In the genomic region with DNA sequence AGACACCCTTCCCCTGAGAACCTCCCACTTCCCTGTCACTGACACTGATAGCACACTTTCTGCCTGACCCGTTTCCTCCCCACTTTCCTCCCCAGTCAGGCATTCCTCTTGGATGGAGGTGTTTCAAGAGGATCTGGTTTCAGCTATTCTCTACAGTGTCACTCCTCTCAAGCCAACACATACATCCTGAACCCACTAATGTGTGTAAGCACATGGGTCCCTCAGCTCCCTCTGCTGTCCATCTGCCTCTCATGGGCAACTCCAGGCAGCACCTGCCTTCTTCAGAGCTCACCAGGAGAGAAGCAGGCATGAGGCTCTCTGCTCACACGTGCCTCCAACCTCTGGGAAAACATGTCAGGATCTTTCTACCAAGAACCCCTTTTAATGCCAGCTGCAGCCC, we compare ENCODE assay signal across 10 cellular contexts.
DNase-seq lines count a peak whose midpoint lies in the region; ATAC-seq, FAIRE-seq and TF ChIP-seq lines count a peak whose summit lies in the region.
"Had no signal": no experiment of that assay in that cellular context is flagged by ENCODE, and none has a peak within 500 bp of the region (broad histone marks: within the 10 kb centered on the region; RNA-seq: fewer than 3 reads in every experiment).

No MANE protein-coding gene starts in this region.

- ATAC-seq in left ventricle myocardium superior (peak; percentile 30), HG03159 (IDR thresholded peaks at IDR 0.05; ENCODE audit: unreplicated experiment) (peak; percentile 66), GM12878 (peak; percentile 74), GM18505 (IDR thresholded peaks at IDR 0.05; ENCODE audit: unreplicated experiment) (no peak)

- intact Hi-C loops in left ventricle myocardium superior (cut with micrococcal nuclease) (no loop called here), cardiac septum (cut with DNase I) (loop anchor here (10.0 kb wide), 1 partner anchor 314 kb away; no protein-coding TSS in a partner anchor), GM12878 (cut with micrococcal nuclease; ENCODE audit: unreplicated experiment) (loop anchor here (5.0 kb wide), 1 partner anchor 462 kb away; no protein-coding TSS in a partner anchor)

- TF ChIP-seq CTCF in GM12878 (IDR thresholded peaks at IDR 0.05 in 2 of 3, conservative IDR thresholded peaks at IDR 0.05 in 1 of 3; ENCODE audit: control insufficient read depth in 2 of 3, extremely low read depth in 1 of 3, insufficient read depth in 1 of 3, low read depth in 3 of 3, low read length in 3 of 3) (peak in 2 of 3 experiments; percentile 23 to 24; a peak in 2 of 6 replicates), MM.1S (IDR thresholded peaks at IDR 0.05; ENCODE audit: low read length) (no peak)

- BruUV-seq in GM12878 (replicated peaks; lab: Mats Ljungman, UMichigan): no TSS peak

- TF ChIP-seq POLR2A in GM12878 (IDR thresholded peaks at IDR 0.05; ENCODE audit: low read depth, low read length): no peak
- TF ChIP-seq POLR2A in GM18505 (IDR thresholded peaks at IDR 0.05; ENCODE audit: borderline replicate concordance, extremely low read depth, insufficient read depth, insufficient read length): no peak

- POLR2A ChIA-PET in GM12878 (lab: Charles Lee): no interaction called here

- H3F3A ChIP-seq in MM.1S (ENCODE audit: insufficient read depth, low read length): no peaks in the 10 kb centered on the region

- no peaks in the 10 kb centered on the region for H4K20me1 ChIP-seq in GM12878 (ENCODE audit: control insufficient read depth, insufficient read depth)
- no peaks in the 10 kb centered on the region for H4K20me1 ChIP-seq in MM.1S (ENCODE audit: insufficient read depth, low read length)
- H4K20me1 ChIP-seq: BLaER1 treated with 17β-estradiol and CSF1 and Interleukin-3, amounts not matched to agents 10 nM and 100 nM had no signal

- H3K4me1 ChIP-seq in GM12878 (ENCODE audit: control insufficient read depth, insufficient read depth, low read length): no peaks in the 10 kb centered on the region
- no peaks in the 10 kb centered on the region for H3K4me1 ChIP-seq in MM.1S (ENCODE audit: low read length)
- H3K4me1 ChIP-seq: BLaER1 treated with 17β-estradiol and CSF1 and Interleukin-3, amounts not matched to agents 10 nM and 100 nM; SJCRH30 had no signal

- CTCF ChIA-PET in GM12878 (lab: Yijun Ruan, JAX): no interaction called here

- H3K4me2 ChIP-seq in GM12878 (ENCODE audit: control insufficient read depth, insufficient read depth) (no peak overlapping the region), MM.1S (ENCODE audit: low read depth, low read length) (no peak overlapping the region)
- H3K4me2 ChIP-seq: BLaER1 treated with 17β-estradiol and CSF1 and Interleukin-3, amounts not matched to agents 10 nM and 100 nM had no signal

- H2AFZ ChIP-seq in GM12878 (ENCODE audit: control insufficient read depth, low read depth, low read length): no peak overlapping the region
- no peak overlapping the region for H2AFZ ChIP-seq in MM.1S (ENCODE audit: low read length)

- in situ Hi-C loops in GM12878 (cut with MboI): no loop called here

- no peaks in the 10 kb centered on the region for H3K9me2 ChIP-seq in MM.1S (replicated peaks; ENCODE audit: insufficient read depth, low read length)

- DNase-seq in left ventricle myocardium superior: no peak
- DNase-seq in cardiac septum (ENCODE audit: low spot score): no peak
- peak; percentile 1 for DNase-seq in GM12878 (ENCODE audit: low read depth, low spot score)
- no peak for DNase-seq in SW 1271 (lab: John Stamatoyannopoulos, UW)
- no peak for DNase-seq in DMS79 (lab: John Stamatoyannopoulos, UW)
- no peak for DNase-seq in MM.1S

- no peaks in the 10 kb centered on the region for H3K9me3 ChIP-seq in GM12878 (replicated peaks; ENCODE audit: control insufficient read depth, insufficient read depth, low read length)
- H3K9me3 ChIP-seq in MM.1S (replicated peaks; ENCODE audit: insufficient read depth, low read length): no peaks in the 10 kb centered on the region
- H3K9me3 ChIP-seq: BLaER1 treated with 17β-estradiol and CSF1 and Interleukin-3, amounts not matched to agents 10 nM and 100 nM; SJCRH30 had no signal

- H3K4me3 ChIP-seq in GM12878 (no peak overlapping the region), MM.1S (ENCODE audit: low read length) (no peak overlapping the region)
- H3K4me3 ChIP-seq: BLaER1 treated with 17β-estradiol and CSF1 and Interleukin-3, amounts not matched to agents 10 nM and 100 nM; SJCRH30 had no signal

- H3K27me3 ChIP-seq in GM12878 (replicated peaks in 1 of 2; ENCODE audit: control insufficient read depth in 2 of 2, insufficient read depth in 2 of 2, low read length in 1 of 2): peaks cover 0 to 3% of the 10 kb centered on the region in 2 experiments; a peak in 3 of 4 replicates
- H3K27me3 ChIP-seq in MM.1S (replicated peaks; ENCODE audit: insufficient read depth, low read length): no peaks in the 10 kb centered on the region
- H3K27me3 ChIP-seq: BLaER1 treated with 17β-estradiol and CSF1 and Interleukin-3, amounts not matched to agents 10 nM and 100 nM; SJCRH30 had no signal

- H3K9ac ChIP-seq in GM12878 (ENCODE audit: control insufficient read depth, insufficient read depth, low read length) (no peak overlapping the region), MM.1S (ENCODE audit: low read length) (no peak overlapping the region)
- H3K9ac ChIP-seq: BLaER1 treated with 17β-estradiol and CSF1 and Interleukin-3, amounts not matched to agents 10 nM and 100 nM had no signal

- RAD21 ChIA-PET in GM12878 (lab: Charles Lee; ENCODE audit: unreplicated experiment): no interaction called here

- TF ChIP-seq EP300 in GM12878 (IDR thresholded peaks at IDR 0.05; ENCODE audit: borderline replicate concordance in 1 of 2, control insufficient read depth in 1 of 2, low read depth in 2 of 2, low read length in 2 of 2): no peak

- TF ChIP-seq RAD21 in GM12878 (IDR thresholded peaks at IDR 0.05; ENCODE audit: insufficient read depth, low read depth, low read length): peak; percentile 28; the same call in 1 of the 2 replicates

- H3K36me3 ChIP-seq in GM12878 (ENCODE audit: control insufficient read depth in 2 of 2, insufficient read depth in 2 of 2, low read length in 1 of 2): no peaks in the 10 kb centered on the region
- no peaks in the 10 kb centered on the region for H3K36me3 ChIP-seq in MM.1S (replicated peaks; ENCODE audit: insufficient read depth, low read length)
- H3K36me3 ChIP-seq: BLaER1 treated with 17β-estradiol and CSF1 and Interleukin-3, amounts not matched to agents 10 nM and 100 nM; SJCRH30 had no signal

- H3K27ac ChIP-seq in GM12878 (ENCODE audit: control insufficient read depth, insufficient read depth) (no peak overlapping the region), MM.1S (ENCODE audit: low read length) (no peak overlapping the region)
- H3K27ac ChIP-seq: BLaER1 treated with 17β-estradiol and CSF1 and Interleukin-3, amounts not matched to agents 10 nM and 100 nM; SJCRH30 had no signal

- FAIRE-seq in GM12878 (lab: Jason Lieb, UNC): no peak

- WGBS in GM12878 (ENCODE audit: insufficient coverage, insufficient replicate concordance, low lambda C conversion rate, missing lambda C conversion rate): 0% methylated on average over 2 of the region's 2 CpGs

- H3K79me2 ChIP-seq in GM12878 (ENCODE audit: control insufficient read depth, insufficient read depth, low read length): no peaks in the 10 kb centered on the region
- H3K79me2 ChIP-seq in MM.1S (ENCODE audit: low read length): no peaks in the 10 kb centered on the region

- SMC1A ChIA-PET in GM12878 (lab: Charles Lee; ENCODE audit: uncharacterized antibody, unreplicated experiment): no interaction called here

TF ChIP-seq in GM12878, 131 proteins besides CTCF, POLR2A, EP300 and RAD21:
- TF ChIP-seq BHLHE40 (IDR thresholded peaks at IDR 0.05; ENCODE audit: borderline replicate concordance in 1 of 2, low read depth in 2 of 2, low read length in 1 of 2) (no peak), MTA2 (IDR thresholded peaks at IDR 0.05; ENCODE audit: low read depth) (no peak), SMC3 (IDR thresholded peaks at IDR 0.05; ENCODE audit: borderline replicate concordance, low read length) (peak; percentile 30; the same call in 1 of the 2 replicates)
